In the genomic region with DNA sequence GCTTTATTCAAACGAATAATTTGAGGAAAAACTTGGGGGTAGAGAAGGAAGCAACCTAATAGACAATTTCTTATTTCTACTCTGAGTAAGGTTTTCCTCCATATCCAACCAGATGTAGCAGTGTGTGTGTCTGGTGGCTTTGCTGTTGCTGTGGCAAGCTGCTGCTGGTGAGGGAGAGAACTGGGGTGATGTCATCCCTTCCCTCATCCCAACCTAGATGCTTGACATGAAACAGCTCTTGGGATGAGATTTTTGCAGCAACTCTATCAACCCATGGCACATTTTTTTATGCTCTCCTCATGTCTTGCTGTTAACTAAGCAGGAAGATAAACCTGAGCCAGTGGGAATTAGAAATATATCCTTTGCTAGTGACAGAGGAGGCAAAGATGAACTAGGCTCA, we compare ENCODE assay signal across 9 cellular contexts.
DNase-seq lines count a peak whose midpoint lies in the region; ATAC-seq, FAIRE-seq and TF ChIP-seq lines count a peak whose summit lies in the region.
"Had no signal": no experiment of that assay in that cellular context is flagged by ENCODE, and none has a peak within 500 bp of the region (broad histone marks: within the 10 kb centered on the region; RNA-seq: fewer than 3 reads in every experiment).

No MANE protein-coding gene starts in this region.

- DNase-seq in HEK293T (ENCODE audit: extremely low spot score) (peak; percentile 13), bronchial epithelial cell (ENCODE audit: low read depth) (peak; percentile 50), kidney epithelial cell (ENCODE audit: low read depth) (peak; percentile 1), tibial artery (peak in 1 of 2 donors; percentile 37), COLO829 (ENCODE audit: low spot score) (no peak)
- DNase-seq: activated CD8-positive, alpha-beta memory T cell treated with anti-CD3 and anti-CD28 coated beads, Interleukin-2, amount 10 ng/mL, durations not matched to agents 7 days and 5 days; stimulated activated naive CD4-positive, alpha-beta T cell treated with Interleukin-2 at 50 U/mL for 16 hours had no signal

- CTCF ChIA-PET in HEK293T (lab: Yijun Ruan, JAX) = no interaction called here

- no peaks in the 10 kb centered on the region for H3K27me3 ChIP-seq in bronchial epithelial cell (ENCODE audit: control insufficient read depth, insufficient read depth, low read length)
- no peaks in the 10 kb centered on the region for H3K27me3 ChIP-seq in kidney epithelial cell (ENCODE audit: control insufficient read depth, insufficient read depth, low read length)
- H3K27me3 ChIP-seq in tibial artery = no peaks in the 10 kb centered on the region

- no peak for ATAC-seq in HG03520 (IDR thresholded peaks at IDR 0.05; ENCODE audit: unreplicated experiment)
- no peak for ATAC-seq in HG02852 (IDR thresholded peaks at IDR 0.05; ENCODE audit: unreplicated experiment)

- no peak for TF ChIP-seq CTCF in bronchial epithelial cell (IDR thresholded peaks at IDR 0.05; ENCODE audit: insufficient read depth, low read length, severe bottlenecking)
- TF ChIP-seq CTCF in kidney epithelial cell (IDR thresholded peaks at IDR 0.05; ENCODE audit: insufficient read depth, low read length, poor library complexity, severe bottlenecking) = no peak
- TF ChIP-seq CTCF in tibial artery (IDR thresholded peaks at IDR 0.05) = no peak

- FAIRE-seq in bronchial epithelial cell (lab: Jason Lieb, UNC) = no peak

- peaks cover 0 to 5% (median 0%) of the 10 kb centered on the region in 3 donors for H3K9me3 ChIP-seq in tibial artery

- H3K27ac ChIP-seq in tibial artery = peak overlapping the region; percentile 5 to 59

- no peaks in the 10 kb centered on the region for H3K36me3 ChIP-seq in bronchial epithelial cell (ENCODE audit: control insufficient read depth, insufficient read depth, low read length)
- H3K36me3 ChIP-seq in kidney epithelial cell (ENCODE audit: control insufficient read depth, insufficient read depth, low read length) = no peaks in the 10 kb centered on the region
- H3K36me3 ChIP-seq in tibial artery = no peaks in the 10 kb centered on the region

- intact Hi-C loops in tibial artery (cut with DNase I; ENCODE audit: low total_unique reads) = no loop called here

- POLR2A ChIA-PET in HEK293T (lab: Yijun Ruan, JAX) = no interaction called here

- H3K4me3 ChIP-seq in bronchial epithelial cell (ENCODE audit: low read depth, low read length) (no peak overlapping the region), kidney epithelial cell (ENCODE audit: low read depth, low read length) (no peak overlapping the region), tibial artery (no peak overlapping the region)

- H3K4me1 ChIP-seq in tibial artery = peaks cover 0 to 54% (median 12%) of the 10 kb centered on the region in 4 donors

TF ChIP-seq in HEK293T, 16 proteins besides CTCF, POLR2A, EP300 and RAD21:
- TF ChIP-seq CTBP1 (IDR thresholded peaks at IDR 0.05; ENCODE audit: borderline replicate concordance) (no peak), SP1 (IDR thresholded peaks at IDR 0.05) (no peak), ARNT (IDR thresholded peaks at IDR 0.05) (no peak), BHLHE40 (IDR thresholded peaks at IDR 0.05; ENCODE audit: borderline replicate concordance) (no peak), FOXM1 (IDR thresholded peaks at IDR 0.05; ENCODE audit: borderline replicate concordance) (no peak), SUZ12 (IDR thresholded peaks at IDR 0.05) (no peak), ZNF384 (IDR thresholded peaks at IDR 0.05) (no peak), HDGF (IDR thresholded peaks at IDR 0.05; ENCODE audit: borderline replicate concordance) (no peak), FOXA1 (IDR thresholded peaks at IDR 0.05) (no peak), LEF1 (IDR thresholded peaks at IDR 0.05; ENCODE audit: borderline replicate concordance) (no peak), NFRKB (IDR thresholded peaks at IDR 0.05) (no peak), L3MBTL2 (conservative IDR thresholded peaks at IDR 0.05) (no peak), TARDBP (IDR thresholded peaks at IDR 0.05) (no peak), FOXK2 (IDR thresholded peaks at IDR 0.05) (no peak), ELF4 (IDR thresholded peaks at IDR 0.05) (no peak)
- TF ChIP-seq, protein P1, sequence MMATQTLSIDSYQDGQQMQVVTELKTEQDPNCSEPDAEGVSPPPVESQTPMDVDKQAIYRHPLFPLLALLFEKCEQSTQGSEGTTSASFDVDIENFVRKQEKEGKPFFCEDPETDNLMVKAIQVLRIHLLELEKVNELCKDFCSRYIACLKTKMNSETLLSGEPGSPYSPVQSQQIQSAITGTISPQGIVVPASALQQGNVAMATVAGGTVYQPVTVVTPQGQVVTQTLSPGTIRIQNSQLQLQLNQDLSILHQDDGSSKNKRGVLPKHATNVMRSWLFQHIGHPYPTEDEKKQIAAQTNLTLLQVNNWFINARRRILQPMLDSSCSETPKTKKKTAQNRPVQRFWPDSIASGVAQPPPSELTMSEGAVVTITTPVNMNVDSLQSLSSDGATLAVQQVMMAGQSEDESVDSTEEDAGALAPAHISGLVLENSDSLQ (IDR thresholded peaks at IDR 0.05) = no peak
